10 cellular contexts compared by ENCODE assay signal in genomic region chr17:35539659-35540026, GRCh38. TPM values are rescaled to one million over a fixed set of nuclear protein-coding genes. Genes with fewer than 3 reads are reported as not detected.
A peak's percentile ranks its signal among the peaks of the same experiment; 100 is the strongest.
DNase-seq lines count a peak whose midpoint lies in the region; ATAC-seq and TF ChIP-seq lines count a peak whose summit lies in the region.
"Had no signal": no experiment of that assay in that cellular context is flagged by ENCODE, and none has a peak within 500 bp of the region (broad histone marks: within the 10 kb centered on the region; RNA-seq: fewer than 3 reads in every experiment).

No MANE protein-coding gene starts in this region.

- peaks cover 3 to 23% of the 10 kb centered on the region in 2 donors for H3K4me1 ChIP-seq in right atrium auricular region
- peaks cover 0 to 57% (median 32%) of the 10 kb centered on the region in 12 donors for H3K4me1 ChIP-seq in heart left ventricle
- peaks cover 55% of the 10 kb centered on the region for H3K4me1 ChIP-seq in lower lobe of right lung
- H3K4me1 ChIP-seq in urinary bladder (ENCODE audit: insufficient read depth): no peaks in the 10 kb centered on the region
- H3K4me1 ChIP-seq in BE2C: no peaks in the 10 kb centered on the region

- CTCF ChIA-PET in WTC11 (lab: Charles Lee) (interaction anchor here (0.5 to 3.9 kb wide), 47 partner anchors 8 to 529 kb away, joined by 3 to 54 read pairs (median 4); partner anchors contain the start of genes AP2B1, PEX12, SLFN5 and UNC45B), GM10248 (lab: Yijun Ruan, JAX) (interaction anchor here (0.5 to 10.2 kb wide), 19 partner anchors 8 to 373 kb away, joined by 3 to 207 read pairs (median 4); no protein-coding TSS in a partner anchor)

- no peaks in the 10 kb centered on the region for H3K9me3 Mint-ChIP-seq in WTC11

- DNase-seq in right atrium auricular region (ENCODE audit: low spot score): no peak
- DNase-seq in heart left ventricle: no peak
- DNase-seq in WTC11 (ENCODE audit: low spot score): no peak
- DNase-seq in lower lobe of right lung: no peak
- no peak for DNase-seq in BE2C
- DNase-seq in GM10248 (ENCODE audit: extremely low spot score): no peak
- DNase-seq in substantia nigra (lab: John Stamatoyannopoulos, UW): no peak

- peaks cover 10% of the 10 kb centered on the region; the same call in 1 of the 2 replicates for H3K27me3 Mint-ChIP-seq in WTC11 (ENCODE audit: low read depth)

- intact Hi-C loops in heart left ventricle (cut with DNase I): loop anchor here in 8 of 10 donors (2.0 to 10.0 kb wide), 15 partner anchors 87 to 1117 kb away; partner anchors contain the start of genes SLFN12 (in 4 of the 8), SLFN5 (in 3 of the 8), NLE1 (in 2 of the 8) and UNC45B (in 2 of the 8)
- intact Hi-C loops in lower lobe of right lung (cut with DNase I): loop anchor here (10.0 kb wide), 1 partner anchor 225 kb away; no protein-coding TSS in a partner anchor

- 37 to 48% (median 39%) methylated on average over 5 of the region's 5 CpGs for WGBS in heart left ventricle, 4 donors
- WGBS in urinary bladder: 44% methylated on average over 5 of the region's 5 CpGs

- no peak for ATAC-seq in heart left ventricle
- ATAC-seq in WTC11: peak; percentile 26; the same call in 1 of the 2 replicates
- no peak for ATAC-seq in lower lobe of right lung
- ATAC-seq: gastroesophageal sphincter had no signal

- peak; percentile 7 to 9 for TF ChIP-seq CTCF in right atrium auricular region (IDR thresholded peaks at IDR 0.05)
- TF ChIP-seq CTCF in heart left ventricle (IDR thresholded peaks at IDR 0.05): peak in 1 of 12 donors; percentile 5
- TF ChIP-seq CTCF in WTC11 (IDR thresholded peaks at IDR 0.05): no peak
- peak; percentile 14 for TF ChIP-seq CTCF in lower lobe of right lung (IDR thresholded peaks at IDR 0.05)
- TF ChIP-seq CTCF in BE2C (IDR thresholded peaks at IDR 0.05; ENCODE audit: low read depth, low read length): no peak
- TF ChIP-seq CTCF in GM10248 (IDR thresholded peaks at IDR 0.05; ENCODE audit: control extremely low read depth, extremely low read depth, low read depth, missing control alignments): no peak

- H3K27me3 ChIP-seq in right atrium auricular region (no peaks in the 10 kb centered on the region), heart left ventricle (no peaks in the 10 kb centered on the region), lower lobe of right lung (ENCODE audit: low read depth) (no peaks in the 10 kb centered on the region), BE2C (peaks cover 39% of the 10 kb centered on the region)

- no peaks in the 10 kb centered on the region for H3K9me3 ChIP-seq in right atrium auricular region
- no peaks in the 10 kb centered on the region for H3K9me3 ChIP-seq in heart left ventricle
- no peaks in the 10 kb centered on the region for H3K9me3 ChIP-seq in lower lobe of right lung
- H3K9me3 ChIP-seq in BE2C: no peaks in the 10 kb centered on the region
- H3K9me3 ChIP-seq: gastroesophageal sphincter had no signal

- POLR2A ChIA-PET in WTC11 (lab: Charles Lee): no interaction called here
- POLR2A ChIA-PET in GM10248 (lab: Yijun Ruan, JAX): no interaction called here

- H3K36me3 ChIP-seq in right atrium auricular region (no peaks in the 10 kb centered on the region), heart left ventricle (no peaks in the 10 kb centered on the region), lower lobe of right lung (no peaks in the 10 kb centered on the region), urinary bladder (ENCODE audit: insufficient read depth) (no peaks in the 10 kb centered on the region), BE2C (no peaks in the 10 kb centered on the region)
- H3K36me3 ChIP-seq: gastroesophageal sphincter had no signal

- no peak overlapping the region for H3K4me3 Mint-ChIP-seq in WTC11

- H3K4me1 Mint-ChIP-seq in WTC11: no peaks in the 10 kb centered on the region

- H3K36me3 Mint-ChIP-seq in WTC11: no peaks in the 10 kb centered on the region

- H3K27ac Mint-ChIP-seq in WTC11: no peak overlapping the region

- TF ChIP-seq POLR2A in heart left ventricle (IDR thresholded peaks at IDR 0.05): no peak

- H3K4me3 ChIP-seq in right atrium auricular region (no peak overlapping the region), heart left ventricle (peak overlapping the region in 5 of 12 donors; percentile 5 to 28 (median 22)), lower lobe of right lung (peak overlapping the region; percentile 25), urinary bladder (ENCODE audit: low read depth, low read length) (no peak overlapping the region), BE2C (ENCODE audit: low read depth, low read length) (no peak overlapping the region)
- H3K4me3 ChIP-seq: gastroesophageal sphincter had no signal

- H3K27ac ChIP-seq in right atrium auricular region (peak overlapping the region in 1 of 2 donors; percentile 58), heart left ventricle (peak overlapping the region in 6 of 12 donors; percentile 10 to 93 (median 37)), lower lobe of right lung (peak overlapping the region; percentile 44), urinary bladder (ENCODE audit: low read depth) (peak overlapping the region; percentile 45), substantia nigra (ENCODE audit: low read depth, low read length, poor library complexity, severe bottlenecking) (no peak overlapping the region)

TF ChIP-seq in WTC11, 78 proteins besides CTCF, POLR2A, EP300 and RAD21:
- TF ChIP-seq, protein P1, sequence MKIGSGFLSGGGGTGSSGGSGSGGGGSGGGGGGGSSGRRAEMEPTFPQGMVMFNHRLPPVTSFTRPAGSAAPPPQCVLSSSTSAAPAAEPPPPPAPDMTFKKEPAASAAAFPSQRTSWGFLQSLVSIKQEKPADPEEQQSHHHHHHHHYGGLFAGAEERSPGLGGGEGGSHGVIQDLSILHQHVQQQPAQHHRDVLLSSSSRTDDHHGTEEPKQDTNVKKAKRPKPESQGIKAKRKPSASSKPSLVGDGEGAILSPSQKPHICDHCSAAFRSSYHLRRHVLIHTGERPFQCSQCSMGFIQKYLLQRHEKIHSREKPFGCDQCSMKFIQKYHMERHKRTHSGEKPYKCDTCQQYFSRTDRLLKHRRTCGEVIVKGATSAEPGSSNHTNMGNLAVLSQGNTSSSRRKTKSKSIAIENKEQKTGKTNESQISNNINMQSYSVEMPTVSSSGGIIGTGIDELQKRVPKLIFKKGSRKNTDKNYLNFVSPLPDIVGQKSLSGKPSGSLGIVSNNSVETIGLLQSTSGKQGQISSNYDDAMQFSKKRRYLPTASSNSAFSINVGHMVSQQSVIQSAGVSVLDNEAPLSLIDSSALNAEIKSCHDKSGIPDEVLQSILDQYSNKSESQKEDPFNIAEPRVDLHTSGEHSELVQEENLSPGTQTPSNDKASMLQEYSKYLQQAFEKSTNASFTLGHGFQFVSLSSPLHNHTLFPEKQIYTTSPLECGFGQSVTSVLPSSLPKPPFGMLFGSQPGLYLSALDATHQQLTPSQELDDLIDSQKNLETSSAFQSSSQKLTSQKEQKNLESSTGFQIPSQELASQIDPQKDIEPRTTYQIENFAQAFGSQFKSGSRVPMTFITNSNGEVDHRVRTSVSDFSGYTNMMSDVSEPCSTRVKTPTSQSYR (CRISPR knock-in tag; IDR thresholded peaks at IDR 0.05): no peak
- no peak for TF ChIP-seq MYBL2 (CRISPR knock-in tag; IDR thresholded peaks at IDR 0.05)
- no peak for TF ChIP-seq ZNF219 (CRISPR knock-in tag; IDR thresholded peaks at IDR 0.05; ENCODE audit: borderline replicate concordance)
- TF ChIP-seq ZNF121 (CRISPR knock-in tag; IDR thresholded peaks at IDR 0.05): no peak

RNA-seq across cellular contexts. Expression of gene SLFN12L, which starts 2.2 kb away (rescaled TPM):
- total RNA-seq in right atrium auricular region (under 1 TPM; 0.22 to 0.59 TPM), heart left ventricle (1 to 10 TPM in 4 of 9 donors, under 1 TPM in 5; 0.25 to 7.3 (median 0.60) TPM), WTC11 (2021) (0.07 to 0.16 TPM (median 0.13 TPM) in 3 replicates), lower lobe of right lung (4.0 TPM), urinary bladder (3.6 TPM)
- polyA plus RNA-seq in heart left ventricle (under 1 TPM; 0.14 to 0.69 TPM), urinary bladder (0.30 TPM)
- not detected for polyA plus RNA-seq in BE2C (2012; ENCODE audit: insufficient read depth, insufficient read length, low read depth)

RNA-seq across cellular contexts. Expression of gene SLFN14, which starts 21.0 kb away (rescaled TPM):
- not detected for total RNA-seq in right atrium auricular region
- total RNA-seq in heart left ventricle: under 1 TPM in 1 of 9 donors, not detected in 8; 0.31 TPM
- polyA plus RNA-seq in heart left ventricle: not detected
- not detected in 3 replicates for total RNA-seq in WTC11 (2021)
- total RNA-seq in lower lobe of right lung: 0.59 TPM
- total RNA-seq in urinary bladder: 0.48 TPM
- not detected for polyA plus RNA-seq in urinary bladder
- not detected for polyA plus RNA-seq in BE2C (2012; ENCODE audit: insufficient read depth, insufficient read length, low read depth)
- total RNA-seq: bronchial epithelial cell, gastroesophageal sphincter had no signal

RNA-seq across cellular contexts. Expression of gene PEX12, which starts 38.7 kb away (rescaled TPM):
- total RNA-seq in right atrium auricular region: 1 to 10 TPM; 8.7 to 8.9 TPM
- 10 to 100 TPM in 2 of 9 donors, 1 to 10 TPM in 7; 6.6 to 10.8 (median 8.8) TPM for total RNA-seq in heart left ventricle
- 1 to 10 TPM; 2.6 to 5.3 TPM for polyA plus RNA-seq in heart left ventricle
- total RNA-seq in WTC11 (2021): 4.7 to 6.5 TPM (median 5.2 TPM) in 3 replicates
- 7.0 TPM for total RNA-seq in lower lobe of right lung
- total RNA-seq in urinary bladder: 5.8 TPM
- 6.3 TPM for polyA plus RNA-seq in urinary bladder
- polyA plus RNA-seq in BE2C (2012; ENCODE audit: insufficient read depth, insufficient read length, low read depth): 15.8 TPM

RNA-seq across cellular contexts. Expression of gene AP2B1, which starts 47.5 kb away (rescaled TPM):
- total RNA-seq in right atrium auricular region: 10 to 100 TPM; 79.8 to 80.1 TPM
- 100 to 1,000 TPM in 7 of 9 donors, 10 to 100 TPM in 2; 67.1 to 166 (median 123) TPM for total RNA-seq in heart left ventricle
- polyA plus RNA-seq in heart left ventricle: 10 to 100 TPM; 25.0 to 66.0 TPM
- total RNA-seq in WTC11 (2021): 195 to 212 TPM (median 201 TPM) in 3 replicates
- total RNA-seq in lower lobe of right lung: 145 TPM
- total RNA-seq in urinary bladder: 69.7 TPM
- polyA plus RNA-seq in urinary bladder: 60.5 TPM
- 121 TPM for polyA plus RNA-seq in BE2C (2012; ENCODE audit: insufficient read depth, insufficient read length, low read depth)

Comparison
In these comparisons a context has a peak if more than half of its experiments do, and no peak if none do; other contexts are left out.
1. CTCF ChIP-seq: peak in right atrium auricular region (2 of 2) and lower lobe of right lung (single experiment); none in WTC11 (single experiment), BE2C (single experiment) and GM10248 (single experiment).